18 cellular contexts compared by ENCODE assay signal in the genomic region with DNA sequence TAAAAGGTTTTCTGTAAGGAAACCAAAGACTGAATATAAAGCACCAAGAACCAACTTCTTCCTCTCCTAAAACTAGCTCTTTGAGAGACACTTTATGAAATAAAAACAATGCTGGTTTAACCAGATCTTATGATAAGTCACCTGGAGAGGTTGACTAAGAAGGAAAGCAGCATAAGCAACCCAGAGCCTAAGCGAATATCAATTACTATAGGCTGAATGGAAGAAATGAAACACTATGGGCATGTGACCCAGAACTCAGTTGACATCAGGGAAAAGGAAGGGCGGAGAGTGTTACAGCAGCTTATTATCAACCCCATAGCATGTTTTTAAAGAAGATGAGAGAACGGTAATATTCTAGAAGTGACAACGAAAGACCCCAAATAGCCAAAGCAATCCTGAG.
DNase-seq lines count a peak whose midpoint lies in the region; ATAC-seq and TF ChIP-seq lines count a peak whose summit lies in the region.
"Had no signal": no experiment of that assay in that cellular context is flagged by ENCODE, and none has a peak within 500 bp of the region (broad histone marks: within the 10 kb centered on the region; RNA-seq: fewer than 3 reads in every experiment).

No MANE protein-coding gene starts in this region.

- DNase-seq in activated CD4-positive, alpha-beta T cell treated with anti-CD3 and anti-CD28 coated beads for 36 hours: no peak
- no peak for DNase-seq in activated CD4-positive, alpha-beta T cell treated with anti-CD3 and anti-CD28 coated beads, Interleukin-2, amount 50 U/mL, for 48 hours
- DNase-seq in activated T-cell treated with anti-CD3 and anti-CD28 coated beads, Interleukin-2, amount 50 U/mL, for 72 hours: no peak
- DNase-seq in activated T-cell treated with anti-CD3 and anti-CD28 coated beads, Interleukin-2, amount 50 U/mL, for 1 hour: no peak
- DNase-seq in activated naive CD8-positive, alpha-beta T cell treated with anti-CD3 and anti-CD28 coated beads, Interleukin-2, amount 50 U/mL, for 24 hours: no peak
- no peak for DNase-seq in NCI-H187 treated with DMSO at 0.1 percent for 48 hours (lab: John Stamatoyannopoulos, UW)
- no peak for DNase-seq in body of pancreas
- DNase-seq: 8988T; CD4-positive, alpha-beta memory T cell; DMS153; DMS79 treated with DMSO at 0.1 percent for 48 hours; GF-D8; HCEC 1CT had no signal

- H3K27ac ChIP-seq in body of pancreas: no peak overlapping the region
- H3K27ac ChIP-seq: BLaER1, HL-60 had no signal

- no peak overlapping the region for H3K4me3 Mint-ChIP-seq in activated CD4-positive, alpha-beta T cell treated with anti-CD3 and anti-CD28 coated beads for 36 hours
- H3K4me3 Mint-ChIP-seq in activated T-cell treated with anti-CD3 and anti-CD28 coated beads, Interleukin-2, amount 50 U/mL, for 72 hours: no peak overlapping the region
- no peak overlapping the region for H3K4me3 Mint-ChIP-seq in activated T-helper 17 cell treated with anti-CD3 and anti-CD28 coated beads, Interleukin-2, amount 50 U/mL, for 72 hours
- no peak overlapping the region for H3K4me3 Mint-ChIP-seq in activated naive CD8-positive, alpha-beta T cell treated with anti-CD3 and anti-CD28 coated beads, Interleukin-2, amount 50 U/mL, for 24 hours
- H3K4me3 Mint-ChIP-seq: CD14-positive monocyte; CD4-positive, alpha-beta memory T cell; GM23338 had no signal

- intact Hi-C loops in activated CD4-positive, alpha-beta T cell treated with anti-CD3 and anti-CD28 coated beads for 36 hours (cut with DNase I, micrococcal nuclease): loop anchor here in 1 of 2 experiments (1.0 kb wide), 1 partner anchor 8 kb away; no protein-coding TSS in a partner anchor
- intact Hi-C loops in body of pancreas (cut with DNase I): no loop called here

- peaks cover 8% of the 10 kb centered on the region for H3K9me3 Mint-ChIP-seq in activated CD4-positive, alpha-beta T cell treated with anti-CD3 and anti-CD28 coated beads for 36 hours (ENCODE audit: low read depth)
- H3K9me3 Mint-ChIP-seq in activated T-cell treated with anti-CD3 and anti-CD28 coated beads, Interleukin-2, amount 50 U/mL, for 72 hours: peaks cover 4 to 5% of the 10 kb centered on the region in 2 donors
- H3K9me3 Mint-ChIP-seq in activated T-helper 17 cell treated with anti-CD3 and anti-CD28 coated beads, Interleukin-2, amount 50 U/mL, for 72 hours: peaks cover 5% of the 10 kb centered on the region
- H3K9me3 Mint-ChIP-seq in activated naive CD8-positive, alpha-beta T cell treated with anti-CD3 and anti-CD28 coated beads, Interleukin-2, amount 50 U/mL, for 24 hours: peaks cover 6% of the 10 kb centered on the region

- POLR2A ChIA-PET in activated CD4-positive, alpha-beta T cell treated with anti-CD3 and anti-CD28 coated beads for 36 hours (lab: Charles Lee): no interaction called here

- H3K27me3 ChIP-seq in body of pancreas: no peaks in the 10 kb centered on the region
- H3K27me3 ChIP-seq: BLaER1 had no signal

- H3K36me3 Mint-ChIP-seq in activated CD4-positive, alpha-beta T cell treated with anti-CD3 and anti-CD28 coated beads for 36 hours (ENCODE audit: low read depth): no peaks in the 10 kb centered on the region
- H3K36me3 Mint-ChIP-seq in activated T-cell treated with anti-CD3 and anti-CD28 coated beads, Interleukin-2, amount 50 U/mL, for 72 hours (ENCODE audit: insufficient read depth in 2 of 2): peaks cover 5 to 6% of the 10 kb centered on the region in 2 donors
- H3K36me3 Mint-ChIP-seq in activated T-helper 17 cell treated with anti-CD3 and anti-CD28 coated beads, Interleukin-2, amount 50 U/mL, for 72 hours (ENCODE audit: low read depth): no peaks in the 10 kb centered on the region
- peaks cover 2% of the 10 kb centered on the region for H3K36me3 Mint-ChIP-seq in activated naive CD8-positive, alpha-beta T cell treated with anti-CD3 and anti-CD28 coated beads, Interleukin-2, amount 50 U/mL, for 24 hours (ENCODE audit: low read depth)
- H3K36me3 Mint-ChIP-seq: CD14-positive monocyte; CD4-positive, alpha-beta memory T cell had no signal

- H3K27me3 Mint-ChIP-seq in activated CD4-positive, alpha-beta T cell treated with anti-CD3 and anti-CD28 coated beads for 36 hours: peaks cover 37% of the 10 kb centered on the region
- peaks cover 47% of the 10 kb centered on the region for H3K27me3 Mint-ChIP-seq in activated T-cell treated with anti-CD3 and anti-CD28 coated beads, Interleukin-2, amount 50 U/mL, for 72 hours (ENCODE audit: low read depth)
- H3K27me3 Mint-ChIP-seq in activated T-helper 17 cell treated with anti-CD3 and anti-CD28 coated beads, Interleukin-2, amount 50 U/mL, for 72 hours: peaks cover 26% of the 10 kb centered on the region
- peaks cover 42% of the 10 kb centered on the region for H3K27me3 Mint-ChIP-seq in activated naive CD8-positive, alpha-beta T cell treated with anti-CD3 and anti-CD28 coated beads, Interleukin-2, amount 50 U/mL, for 24 hours

- peaks cover 7% of the 10 kb centered on the region for H3K4me1 Mint-ChIP-seq in activated CD4-positive, alpha-beta T cell treated with anti-CD3 and anti-CD28 coated beads for 36 hours
- peaks cover 7% of the 10 kb centered on the region for H3K4me1 Mint-ChIP-seq in activated T-cell treated with anti-CD3 and anti-CD28 coated beads, Interleukin-2, amount 50 U/mL, for 72 hours (ENCODE audit: low read depth)
- H3K4me1 Mint-ChIP-seq in activated T-helper 17 cell treated with anti-CD3 and anti-CD28 coated beads, Interleukin-2, amount 50 U/mL, for 72 hours: no peaks in the 10 kb centered on the region
- H3K4me1 Mint-ChIP-seq in activated naive CD8-positive, alpha-beta T cell treated with anti-CD3 and anti-CD28 coated beads, Interleukin-2, amount 50 U/mL, for 24 hours: peaks cover 6% of the 10 kb centered on the region
- H3K4me1 Mint-ChIP-seq: CD14-positive monocyte; CD4-positive, alpha-beta memory T cell; GM23338 had no signal

- CTCF ChIA-PET in activated CD4-positive, alpha-beta T cell treated with anti-CD3 and anti-CD28 coated beads for 36 hours (lab: Charles Lee): interaction anchor here (1.3 kb wide), 1 partner anchor 43 kb away, joined by 3 read pairs; no protein-coding TSS in a partner anchor

- WGBS in body of pancreas, 2 donors: 87 to 94% methylated on average over 4 of the region's 4 CpGs

- no peaks in the 10 kb centered on the region for H3K9me3 ChIP-seq in body of pancreas

- no peak overlapping the region for H3K4me3 ChIP-seq in body of pancreas
- H3K4me3 ChIP-seq: BLaER1, GM23338 had no signal

- H3K27ac Mint-ChIP-seq in activated CD4-positive, alpha-beta T cell treated with anti-CD3 and anti-CD28 coated beads for 36 hours: no peak overlapping the region
- H3K27ac Mint-ChIP-seq in activated T-cell treated with anti-CD3 and anti-CD28 coated beads, Interleukin-2, amount 50 U/mL, for 72 hours: peak overlapping the region; percentile 0
- no peak overlapping the region for H3K27ac Mint-ChIP-seq in activated T-helper 17 cell treated with anti-CD3 and anti-CD28 coated beads, Interleukin-2, amount 50 U/mL, for 72 hours
- H3K27ac Mint-ChIP-seq in activated naive CD8-positive, alpha-beta T cell treated with anti-CD3 and anti-CD28 coated beads, Interleukin-2, amount 50 U/mL, for 24 hours: peak overlapping the region; percentile 23
- H3K27ac Mint-ChIP-seq: CD4-positive, alpha-beta memory T cell; GM23338 had no signal

- TF ChIP-seq CTCF in body of pancreas (IDR thresholded peaks at IDR 0.05): no peak

- no peaks in the 10 kb centered on the region for H3K36me3 ChIP-seq in body of pancreas (replicated peaks in 1 of 2; ENCODE audit: insufficient read depth in 1 of 2, low read depth in 2 of 2)
- H3K36me3 ChIP-seq: BLaER1 had no signal

- ATAC-seq in activated CD4-positive, alpha-beta T cell treated with anti-CD3 and anti-CD28 coated beads for 36 hours: peak; percentile 91
- peak; percentile 65 to 77 for ATAC-seq in activated T-cell treated with anti-CD3 and anti-CD28 coated beads, Interleukin-2, amount 50 U/mL, for 72 hours (replicated peaks in 1 of 2)
- peak; percentile 86 for ATAC-seq in activated T-helper 17 cell treated with anti-CD3 and anti-CD28 coated beads, Interleukin-2, amount 50 U/mL, for 72 hours (replicated peaks)
- ATAC-seq in activated naive CD8-positive, alpha-beta T cell treated with anti-CD3 and anti-CD28 coated beads, Interleukin-2, amount 50 U/mL, for 24 hours: peak; percentile 83
- ATAC-seq in body of pancreas: no peak
- ATAC-seq: GM23338 had no signal

- TF ChIP-seq POLR2A in body of pancreas (IDR thresholded peaks at IDR 0.05): no peak

- H3K4me1 ChIP-seq in body of pancreas: peaks cover 16% of the 10 kb centered on the region
- H3K4me1 ChIP-seq: BLaER1 had no signal

Comparison
In these comparisons a context has a peak if more than half of its experiments do, and no peak if none do; other contexts are left out.
1. H3K27ac Mint-ChIP-seq: peak in activated T-cell treated with anti-CD3 and anti-CD28 coated beads, Interleukin-2, amount 50 U/mL, for 72 hours (single experiment) and activated naive CD8-positive, alpha-beta T cell treated with anti-CD3 and anti-CD28 coated beads, Interleukin-2, amount 50 U/mL, for 24 hours (single experiment); none in activated CD4-positive, alpha-beta T cell treated with anti-CD3 and anti-CD28 coated beads for 36 hours (single experiment) and activated T-helper 17 cell treated with anti-CD3 and anti-CD28 coated beads, Interleukin-2, amount 50 U/mL, for 72 hours (single experiment).